Comparison of ENCODE assay signal across 11 cellular contexts in genomic region chr3:45693941-45694521, GRCh38. TPM values are rescaled to one million over a fixed set of nuclear protein-coding genes. Genes with fewer than 3 reads are reported as not detected.
DNase-seq lines count a peak whose midpoint lies in the region; ATAC-seq and TF ChIP-seq lines count a peak whose summit lies in the region.
"Had no signal": no experiment of that assay in that cellular context is flagged by ENCODE, and none has a peak within 500 bp of the region (broad histone marks: within the 10 kb centered on the region; RNA-seq: fewer than 3 reads in every experiment).

No MANE protein-coding gene starts in this region.

- POLR2A ChIA-PET in CD8-positive, alpha-beta memory T cell (lab: Charles Lee): interaction anchor here (0.6 to 0.9 kb wide), 2 partner anchors 11 to 29 kb away, joined by 3 read pairs; no protein-coding TSS in a partner anchor
- POLR2A ChIA-PET in HCT116 (lab: Charles Lee): interaction anchor here (0.8 kb wide), 1 partner anchor 10 kb away, joined by 3 read pairs; no protein-coding TSS in a partner anchor

- no peaks in the 10 kb centered on the region for H3K9me2 ChIP-seq in HCT116 (ENCODE audit: insufficient read depth)

- H3K27ac ChIP-seq in CD8-positive, alpha-beta memory T cell (ENCODE audit: low read depth, low read length): peak overlapping the region; percentile 84
- H3K27ac ChIP-seq in HCT116 (ENCODE audit: low read depth, low read length) (no peak overlapping the region), lung (ENCODE audit: low read depth in 1 of 2, low read length in 1 of 2) (peak overlapping the region; percentile 16 to 27)
- H3K27ac ChIP-seq: hepatocyte, tibial artery had no signal

- peaks cover 73 to 86% (median 82%) of the 10 kb centered on the region in 3 donors for H3K4me1 Mint-ChIP-seq in CD8-positive, alpha-beta memory T cell
- H3K4me1 Mint-ChIP-seq in activated CD4-positive, alpha-beta T cell treated with anti-CD3 and anti-CD28 coated beads, Interleukin-2, amount 10 ng/mL, durations not matched to agents 24 days and 14 days: peaks cover 54% of the 10 kb centered on the region

- peak overlapping the region; percentile 43 to 88 (median 70) for H3K4me3 Mint-ChIP-seq in CD8-positive, alpha-beta memory T cell
- H3K4me3 Mint-ChIP-seq in activated CD4-positive, alpha-beta T cell treated with anti-CD3 and anti-CD28 coated beads, Interleukin-2, amount 10 ng/mL, durations not matched to agents 24 days and 14 days: peak overlapping the region; percentile 80

- no peak overlapping the region for H3K9ac ChIP-seq in HCT116 (ENCODE audit: low read length)

- H3K79me2 ChIP-seq in HCT116 (ENCODE audit: insufficient read depth, low read length): peaks cover 88% of the 10 kb centered on the region

- no peak overlapping the region for H3K4me2 ChIP-seq in HCT116 (ENCODE audit: low read length)
- H3K4me2 ChIP-seq: hepatocyte had no signal

- no peak overlapping the region for H2AFZ ChIP-seq in HCT116 (ENCODE audit: low read depth, low read length, poor library complexity, severe bottlenecking)
- H2AFZ ChIP-seq: hepatocyte had no signal

- H3K9me3 Mint-ChIP-seq in CD8-positive, alpha-beta memory T cell: peaks cover 0 to 1% (median 1%) of the 10 kb centered on the region in 5 donors
- peaks cover 2% of the 10 kb centered on the region for H3K9me3 Mint-ChIP-seq in activated CD4-positive, alpha-beta T cell treated with anti-CD3 and anti-CD28 coated beads, Interleukin-2, amount 10 ng/mL, durations not matched to agents 24 days and 14 days

- RAD21 ChIA-PET in HCT116 (lab: Charles Lee; ENCODE audit: low non-redundant PET in 1 of 2, low total read pairs in 2 of 2, uncharacterized antibody in 2 of 2, unreplicated experiment in 2 of 2): no interaction called here

- ATAC-seq in HCT116: peak; percentile 49
- no peak for ATAC-seq in lung (ENCODE audit: insufficient read depth, low FRiP score)

- no peaks in the 10 kb centered on the region for H3K27me3 ChIP-seq in CD8-positive, alpha-beta memory T cell (ENCODE audit: insufficient read depth, low read length, poor library complexity, severe bottlenecking)
- H3K27me3 ChIP-seq in HCT116 (ENCODE audit: insufficient read depth, low read length) (no peaks in the 10 kb centered on the region), lung (ENCODE audit: control insufficient read depth, insufficient read depth) (no peaks in the 10 kb centered on the region)
- H3K27me3 ChIP-seq: hepatocyte, tibial artery had no signal

- peaks cover 70% of the 10 kb centered on the region for H3K4me1 ChIP-seq in CD8-positive, alpha-beta memory T cell (ENCODE audit: insufficient read depth, low read length)
- H3K4me1 ChIP-seq in HCT116 (ENCODE audit: control insufficient read depth in 1 of 2, insufficient read depth in 2 of 2, low read length in 2 of 2): peaks cover 3 to 12% of the 10 kb centered on the region in 2 experiments; a peak in 3 of 4 replicates
- H3K4me1 ChIP-seq in lung (ENCODE audit: control insufficient read depth in 2 of 2, insufficient read depth in 2 of 2, low read length in 2 of 2): peaks cover 4 to 38% of the 10 kb centered on the region in 2 donors

- TF ChIP-seq POLR2A in HCT116 (IDR thresholded peaks at IDR 0.05; ENCODE audit: borderline replicate concordance, extremely low read depth, insufficient read depth, insufficient read length): no peak

- peaks cover 6% of the 10 kb centered on the region for H3K36me3 ChIP-seq in CD8-positive, alpha-beta memory T cell (ENCODE audit: insufficient read depth, low read length)
- H3K36me3 ChIP-seq in HCT116 (ENCODE audit: control insufficient read depth in 1 of 2, insufficient read depth in 2 of 2, low read length in 2 of 2): 0 out of 4 replicates have a peak, but pooled peaks cover 0 to 4% of the 10 kb centered on the region in 2 experiments
- H3K36me3 ChIP-seq in lung (ENCODE audit: control insufficient read depth in 2 of 2, insufficient read depth in 2 of 2, low read length in 2 of 2): peaks cover 0 to 7% of the 10 kb centered on the region in 2 donors

- no peaks in the 10 kb centered on the region for H3K9me3 ChIP-seq in CD8-positive, alpha-beta memory T cell (ENCODE audit: low read length)
- H3K9me3 ChIP-seq in HCT116 (ENCODE audit: control insufficient read depth in 1 of 2, insufficient read depth in 1 of 2, low read depth in 1 of 2, low read length in 2 of 2): no peaks in the 10 kb centered on the region
- no peaks in the 10 kb centered on the region for H3K9me3 ChIP-seq in lung (ENCODE audit: control insufficient read depth in 2 of 2, insufficient read depth in 1 of 2, low read length in 1 of 2)
- H3K9me3 ChIP-seq: tibial artery had no signal

- H3K27me3 Mint-ChIP-seq in CD8-positive, alpha-beta memory T cell: peaks cover 1 to 3% of the 10 kb centered on the region in 2 donors
- H3K27me3 Mint-ChIP-seq in activated CD4-positive, alpha-beta T cell treated with anti-CD3 and anti-CD28 coated beads, Interleukin-2, amount 10 ng/mL, durations not matched to agents 24 days and 14 days: peaks cover 1% of the 10 kb centered on the region

- no TSS peak for BruUV-seq in HCT116 (replicated peaks; lab: Mats Ljungman, UMichigan)

- peak overlapping the region; percentile 94 to 100 (median 98) for H3K27ac Mint-ChIP-seq in CD8-positive, alpha-beta memory T cell
- H3K27ac Mint-ChIP-seq in activated CD4-positive, alpha-beta T cell treated with anti-CD3 and anti-CD28 coated beads, Interleukin-2, amount 10 ng/mL, durations not matched to agents 24 days and 14 days: peak overlapping the region; percentile 97

- WGBS in lung, 2 donors: 33 to 52% methylated on average over 3 of the region's 3 CpGs

- H3K36me3 Mint-ChIP-seq in CD8-positive, alpha-beta memory T cell: peaks cover 0 to 52% (median 17%) of the 10 kb centered on the region in 3 donors
- peaks cover 56% of the 10 kb centered on the region for H3K36me3 Mint-ChIP-seq in activated CD4-positive, alpha-beta T cell treated with anti-CD3 and anti-CD28 coated beads, Interleukin-2, amount 10 ng/mL, durations not matched to agents 24 days and 14 days (ENCODE audit: low read depth)

- TF ChIP-seq RAD21 in HCT116 (IDR thresholded peaks at IDR 0.05; ENCODE audit: low read depth): no peak

- intact Hi-C loops in HCT116 (cut with micrococcal nuclease): no loop called here
- intact Hi-C loops in activated CD4-positive, alpha-beta T cell treated with anti-CD3 and anti-CD28 coated beads, Interleukin-2, amount 10 ng/mL, durations not matched to agents 24 days and 14 days (cut with micrococcal nuclease): loop anchor here (2.0 to 10.0 kb wide), 3 partner anchors 221 to 601 kb away; no protein-coding TSS in a partner anchor

- DNase-seq in CD8-positive, alpha-beta memory T cell: peak; percentile 15 to 80 (median 72)
- DNase-seq in HCT116 (ENCODE audit: low read depth, low spot score) (no peak), lung (ENCODE audit: low spot score) (no peak), NCI-H446 (lab: John Stamatoyannopoulos, UW) (no peak), NCI-H2081 treated with DMSO at 0.1 percent for 48 hours (lab: John Stamatoyannopoulos, UW) (no peak), SIG-M5 (lab: John Stamatoyannopoulos, UW) (no peak), RPMI8226 (no peak)
- DNase-seq in activated CD4-positive, alpha-beta T cell treated with anti-CD3 and anti-CD28 coated beads, Interleukin-2, amount 10 ng/mL, durations not matched to agents 24 days and 14 days: peak; percentile 81
- DNase-seq: SHP77, tibial artery had no signal

- no peaks in the 10 kb centered on the region; the same call in 1 of the 2 replicates for H4K20me1 ChIP-seq in HCT116 (ENCODE audit: insufficient read depth)

- CTCF ChIA-PET in CD8-positive, alpha-beta memory T cell (lab: Charles Lee): interaction anchor here (0.9 to 1.9 kb wide), 7 partner anchors 9 to 40 kb away, joined by 3 to 6 read pairs (median 3); no protein-coding TSS in a partner anchor
- CTCF ChIA-PET in HCT116 (lab: Charles Lee): interaction anchor here (0.6 to 1.5 kb wide), 7 partner anchors 9 to 653 kb away, joined by 3 read pairs; no protein-coding TSS in a partner anchor

- 0 out of 6 replicates have a peak, but pooled peaks of 1 of the 3 experiments have one; percentile 9 for TF ChIP-seq CTCF in HCT116 (IDR thresholded peaks at IDR 0.05 in 2 of 3, conservative IDR thresholded peaks at IDR 0.05 in 1 of 3; ENCODE audit: borderline replicate concordance in 1 of 3, insufficient read depth in 1 of 3, low read depth in 2 of 3, low read length in 2 of 3)
- no peak for TF ChIP-seq CTCF in lung (IDR thresholded peaks at IDR 0.05; ENCODE audit: control extremely low read depth, extremely low read depth)

- peak overlapping the region; percentile 38 for H3K4me3 ChIP-seq in CD8-positive, alpha-beta memory T cell (ENCODE audit: low read length)
- no peak overlapping the region for H3K4me3 ChIP-seq in HCT116 (replicated peaks in 1 of 2; ENCODE audit: low read depth in 1 of 2, low read length in 2 of 2)
- no peak overlapping the region for H3K4me3 ChIP-seq in lung
- H3K4me3 ChIP-seq: hepatocyte, tibial artery had no signal

TF ChIP-seq in HCT116, 20 proteins besides CTCF, POLR2A, EP300 and RAD21 (continues in another document):
- TF ChIP-seq POLR2AphosphoS5 (IDR thresholded peaks at IDR 0.05; ENCODE audit: low read depth, low read length) (no peak), EZH2 (IDR thresholded peaks at IDR 0.05) (no peak), CEBPB (IDR thresholded peaks at IDR 0.05; ENCODE audit: low read depth) (no peak), SP1 (IDR thresholded peaks at IDR 0.05; ENCODE audit: low read depth) (no peak), SRF (IDR thresholded peaks at IDR 0.05; ENCODE audit: low read depth) (no peak), EZH2phosphoT487 (IDR thresholded peaks at IDR 0.05; ENCODE audit: borderline replicate concordance) (no peak), TCF7L2 (IDR thresholded peaks at IDR 0.05; ENCODE audit: borderline replicate concordance, extremely low read depth, insufficient read depth, insufficient read length) (no peak)

RNA-seq across cellular contexts. Expression of gene SACM1L, which starts 4.8 kb away (rescaled TPM):
- total RNA-seq in CD8-positive, alpha-beta memory T cell: 10 to 100 TPM; 78.7 to 79.1 TPM
- 41.0 TPM for polyA plus RNA-seq in CD8-positive, alpha-beta memory T cell
- total RNA-seq in HCT116 (2021; ENCODE audit: unreplicated experiment): 27.3 TPM
- polyA plus RNA-seq in HCT116 (2012): 10.0 and 12.3 TPM in 2 replicates
- total RNA-seq in activated CD4-positive, alpha-beta T cell treated with anti-CD3 and anti-CD28 coated beads, Interleukin-2, amount 10 ng/mL, durations not matched to agents 24 days and 14 days: 88.0 and 91.7 TPM in 2 replicates
- total RNA-seq in lung: 100 to 1,000 TPM in 1 of 2 donors, 10 to 100 TPM in 1; 53.3 to 117 TPM
- polyA plus RNA-seq in lung: 10 to 100 TPM; 23.3 to 34.2 TPM

Comparison
In these comparisons a context has a peak if more than half of its experiments do, and no peak if none do; other contexts are left out.
1. DNase-seq: peak in CD8-positive, alpha-beta memory T cell (5 of 5) and activated CD4-positive, alpha-beta T cell treated with anti-CD3 and anti-CD28 coated beads, Interleukin-2, amount 10 ng/mL, durations not matched to agents 24 days and 14 days (single experiment); none in HCT116 (single experiment), lung (single experiment), NCI-H446 (0 of 2), NCI-H2081 treated with DMSO at 0.1 percent for 48 hours (single experiment), SIG-M5 (single experiment) and RPMI8226 (single experiment).